ENCODE assay signal across 19 cellular contexts in the genomic region with DNA sequence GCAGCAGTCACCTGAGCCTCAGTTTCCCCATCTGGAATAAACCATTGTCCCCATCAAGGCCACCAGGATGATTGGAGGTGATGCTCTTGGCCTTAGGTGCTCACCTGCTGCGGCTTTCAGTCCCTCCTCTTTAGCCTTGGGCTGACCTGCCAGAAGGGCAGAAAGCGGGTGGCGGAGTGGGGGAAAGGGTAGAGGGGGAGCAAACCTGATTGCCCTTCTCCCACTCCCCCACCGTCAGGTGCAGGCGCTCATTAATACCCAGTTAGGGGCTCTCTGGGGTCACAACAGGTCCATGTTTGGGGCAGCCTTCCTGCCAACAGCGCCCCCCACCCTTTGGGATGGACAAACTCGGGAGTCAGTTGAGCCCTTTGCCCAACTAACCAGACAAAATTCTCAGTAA. TPM values are rescaled to one million over a fixed set of nuclear protein-coding genes. Genes with fewer than 3 reads are reported as not detected.
DNase-seq lines count a peak whose midpoint lies in the region; ATAC-seq, FAIRE-seq and TF ChIP-seq lines count a peak whose summit lies in the region.
"Had no signal": no experiment of that assay in that cellular context is flagged by ENCODE, and none has a peak within 500 bp of the region (broad histone marks: within the 10 kb centered on the region; RNA-seq: fewer than 3 reads in every experiment).

No MANE protein-coding gene starts in this region.

- no peak overlapping the region for H3K27ac ChIP-seq in kidney (ENCODE audit: low read depth in 2 of 2, low read length in 2 of 2)
- H3K27ac ChIP-seq: 22Rv1, HL-60 had no signal

- no peak overlapping the region for H3K4me3 Mint-ChIP-seq in activated T-helper 17 cell treated with anti-CD3 and anti-CD28 coated beads, Interleukin-2, amount 50 U/mL, for 72 hours
- H3K4me3 Mint-ChIP-seq in stimulated activated effector memory CD8-positive, alpha-beta T cell treated with anti-CD3 and anti-CD28 coated beads, Interleukin-12 subunit alpha, Interleukin-12 subunit beta, amount 100 ng/mL, for 72 hours = no peak overlapping the region
- H3K4me3 Mint-ChIP-seq: CD14-positive monocyte; CD8-positive, alpha-beta memory T cell; HFFc6 had no signal

- TF ChIP-seq CTCF in kidney (IDR thresholded peaks at IDR 0.05; ENCODE audit: borderline replicate concordance, extremely low read depth, insufficient read depth) = no peak

- no peak for FAIRE-seq in kidney (lab: Jason Lieb, UNC)
- FAIRE-seq: GM12892, GM19239 had no signal

- H3K9ac ChIP-seq in kidney (ENCODE audit: low read length in 2 of 2) = no peak overlapping the region

- no peaks in the 10 kb centered on the region for H3K4me1 Mint-ChIP-seq in activated T-helper 17 cell treated with anti-CD3 and anti-CD28 coated beads, Interleukin-2, amount 50 U/mL, for 72 hours
- H3K4me1 Mint-ChIP-seq in stimulated activated effector memory CD8-positive, alpha-beta T cell treated with anti-CD3 and anti-CD28 coated beads, Interleukin-12 subunit alpha, Interleukin-12 subunit beta, amount 100 ng/mL, for 72 hours = peaks cover 19% of the 10 kb centered on the region
- H3K4me1 Mint-ChIP-seq: CD14-positive monocyte; CD8-positive, alpha-beta memory T cell had no signal

- peaks cover 1 to 5% of the 10 kb centered on the region in 2 donors for H3K36me3 ChIP-seq in kidney (ENCODE audit: control insufficient read depth in 1 of 2, insufficient read depth in 2 of 2, low read length in 2 of 2)

- peaks cover 52% of the 10 kb centered on the region for H3K36me3 Mint-ChIP-seq in activated T-helper 17 cell treated with anti-CD3 and anti-CD28 coated beads, Interleukin-2, amount 50 U/mL, for 72 hours (ENCODE audit: low read depth)
- peaks cover 44% of the 10 kb centered on the region for H3K36me3 Mint-ChIP-seq in stimulated activated effector memory CD8-positive, alpha-beta T cell treated with anti-CD3 and anti-CD28 coated beads, Interleukin-12 subunit alpha, Interleukin-12 subunit beta, amount 100 ng/mL, for 72 hours

- H3K4me1 ChIP-seq in kidney (ENCODE audit: control insufficient read depth in 1 of 2, insufficient read depth in 1 of 2, low read depth in 1 of 2, low read length in 2 of 2) = peaks cover 0 to 8% of the 10 kb centered on the region in 2 donors

- intact Hi-C loops in left cardiac atrium (cut with DNase I) = no loop called here
- intact Hi-C loops in cardiac septum (cut with DNase I) = no loop called here
- intact Hi-C loops in kidney (cut with DNase I) = no loop called here

- no peaks in the 10 kb centered on the region for H3K9me3 ChIP-seq in kidney (ENCODE audit: control insufficient read depth in 1 of 2, low read length in 2 of 2)
- H3K9me3 ChIP-seq: Caco-2 had no signal

- ATAC-seq in left cardiac atrium = no peak
- no peak for ATAC-seq in activated T-helper 17 cell treated with anti-CD3 and anti-CD28 coated beads, Interleukin-2, amount 50 U/mL, for 72 hours (replicated peaks)
- ATAC-seq in stimulated activated effector memory CD8-positive, alpha-beta T cell treated with anti-CD3 and anti-CD28 coated beads, Interleukin-12 subunit alpha, Interleukin-12 subunit beta, amount 100 ng/mL, for 72 hours = no peak

- no peaks in the 10 kb centered on the region for H3K9me3 Mint-ChIP-seq in activated T-helper 17 cell treated with anti-CD3 and anti-CD28 coated beads, Interleukin-2, amount 50 U/mL, for 72 hours
- no peaks in the 10 kb centered on the region for H3K9me3 Mint-ChIP-seq in stimulated activated effector memory CD8-positive, alpha-beta T cell treated with anti-CD3 and anti-CD28 coated beads, Interleukin-12 subunit alpha, Interleukin-12 subunit beta, amount 100 ng/mL, for 72 hours
- H3K9me3 Mint-ChIP-seq: CD8-positive, alpha-beta memory T cell; HFFc6 had no signal

- peak overlapping the region; percentile 41 for H3K27ac Mint-ChIP-seq in activated T-helper 17 cell treated with anti-CD3 and anti-CD28 coated beads, Interleukin-2, amount 50 U/mL, for 72 hours
- H3K27ac Mint-ChIP-seq in stimulated activated effector memory CD8-positive, alpha-beta T cell treated with anti-CD3 and anti-CD28 coated beads, Interleukin-12 subunit alpha, Interleukin-12 subunit beta, amount 100 ng/mL, for 72 hours = peak overlapping the region; percentile 54
- H3K27ac Mint-ChIP-seq: HFFc6 had no signal

- H3K4me3 ChIP-seq in kidney (ENCODE audit: low read length in 2 of 2) = no peak overlapping the region

- DNase-seq in left cardiac atrium (peak; percentile 3), cardiac septum (ENCODE audit: low spot score) (no peak), kidney (peak; percentile 39), CD1c-positive myeloid dendritic cell (ENCODE audit: extremely low spot score) (no peak), SKM-1 (lab: John Stamatoyannopoulos, UW; ENCODE audit: unreplicated experiment) (no peak)
- DNase-seq in stimulated activated effector memory CD8-positive, alpha-beta T cell treated with anti-CD3 and anti-CD28 coated beads, Interleukin-12 subunit alpha, Interleukin-12 subunit beta, amount 100 ng/mL, for 72 hours (ENCODE audit: low spot score in 2 of 2) = no peak
- DNase-seq in activated CD4-positive, CD25-positive, alpha-beta regulatory T cell (lab: John Stamatoyannopoulos, UW) = no peak
- DNase-seq: Caco-2; CD8-positive, alpha-beta memory T cell; DND-41; GDM1; HCEC 1CT; HFFc6 had no signal

- H3K27me3 Mint-ChIP-seq in activated T-helper 17 cell treated with anti-CD3 and anti-CD28 coated beads, Interleukin-2, amount 50 U/mL, for 72 hours = no peaks in the 10 kb centered on the region

RNA-seq across cellular contexts. Expression of a gene that starts 50.5 kb away (rescaled TPM):
- total RNA-seq in left cardiac atrium (10 to 100 TPM; 18.2 to 19.8 TPM), cardiac septum (67.8 TPM), kidney (3.0 TPM)
- under 1 TPM in 1 of 2 donors, not detected in 1; 0.21 TPM for total RNA-seq in activated T-helper 17 cell treated with anti-CD3 and anti-CD28 coated beads, Interleukin-2, amount 50 U/mL, for 72 hours
- polyA plus RNA-seq in kidney (ENCODE audit: insufficient read depth, low read depth, low replicate concordance) = 3.2 TPM
- total RNA-seq: CD8-positive, alpha-beta memory T cell had no signal
- polyA plus RNA-seq: CD14-positive monocyte; CD8-positive, alpha-beta memory T cell had no signal

Comparison
In these comparisons a context has a peak if more than half of its experiments do, and no peak if none do; other contexts are left out.
1. DNase-seq: peak in left cardiac atrium (single experiment) and kidney (single experiment); none in cardiac septum (single experiment), stimulated activated effector memory CD8-positive, alpha-beta T cell treated with anti-CD3 and anti-CD28 coated beads, Interleukin-12 subunit alpha, Interleukin-12 subunit beta, amount 100 ng/mL, for 72 hours (0 of 2), CD1c-positive myeloid dendritic cell (single experiment), activated CD4-positive, CD25-positive, alpha-beta regulatory T cell (0 of 4) and SKM-1 (single experiment).